Comparison of ENCODE assay signal across 22 cellular contexts in genomic region chr2:17226941-17227340, GRCh38.
"Had no signal": no experiment of that assay in that cellular context is flagged by ENCODE, and none has a peak within 500 bp of the region (broad histone marks: within the 10 kb centered on the region; RNA-seq: fewer than 3 reads in every experiment).

No MANE protein-coding gene starts in this region.

- DNase-seq: effector CD8-positive, alpha-beta T cell; endodermal cell; foreskin keratinocyte; heart left ventricle; hippocampal formation; left cardiac atrium; left lung; mesenchymal stem cell; mucosa of descending colon; naive thymus-derived CD4-positive, alpha-beta T cell; right lobe of liver; stimulated activated CD4-positive, alpha-beta T cell treated with anti-CD3 and anti-CD28 coated beads, Interleukin-2, amount 100 ng/mL, for 24 hours; stimulated activated CD4-positive, alpha-beta T cell treated with anti-CD3 and anti-CD28 coated beads, Interleukin-4, amount 100 ng/mL, for 24 hours; stimulated activated naive CD4-positive, alpha-beta T cell treated with Interleukin-2 at 50 U/mL for 16 hours; stomach; thyroid gland; trophoblast cell had no signal

- ATAC-seq: esophagus mucosa; foreskin keratinocyte; gastroesophageal sphincter; heart left ventricle; left cardiac atrium; left lung; mucosa of descending colon; naive thymus-derived CD4-positive, alpha-beta T cell; right lobe of liver; stimulated activated effector memory CD8-positive, alpha-beta T cell treated with anti-CD3 and anti-CD28 coated beads, Interleukin-12 subunit alpha, Interleukin-12 subunit beta, amount 100 ng/mL, for 72 hours had no signal

- H3K36me3 ChIP-seq: gastroesophageal sphincter, heart left ventricle, left lung, neural progenitor cell, right lobe of liver, stomach, thyroid gland, vagina had no signal

- H3K27me3 ChIP-seq: gastroesophageal sphincter, heart left ventricle, left lung, neural progenitor cell, right lobe of liver, stomach, thyroid gland, vagina had no signal

- H3K4me3 ChIP-seq: gastroesophageal sphincter, heart left ventricle, left lung, mucosa of descending colon, neural progenitor cell, right lobe of liver, stomach, thyroid gland, vagina had no signal

- H3K9me3 ChIP-seq: gastroesophageal sphincter, heart left ventricle, left lung, mucosa of descending colon, right lobe of liver, stomach, thyroid gland, vagina had no signal
